ENCODE assay signal across 13 cellular contexts in genomic region chr7:34628618-34629017, GRCh38. TPM values are rescaled to one million over a fixed set of nuclear protein-coding genes. Genes with fewer than 3 reads are reported as not detected.
A peak's percentile ranks its signal among the peaks of the same experiment; 100 is the strongest.
DNase-seq lines count a peak whose midpoint lies in the region; ATAC-seq, FAIRE-seq and TF ChIP-seq lines count a peak whose summit lies in the region.
"Not testable (repeated sequence)": the region's sequence is repeated elsewhere in the genome, so short reads cannot be mapped to it uniquely, and the experiment has no call there.
"Had no signal": no experiment of that assay in that cellular context is flagged by ENCODE, and none has a peak within 500 bp of the region (broad histone marks: within the 10 kb centered on the region; RNA-seq: fewer than 3 reads in every experiment).

No MANE protein-coding gene starts in this region.

- not testable (repeated sequence) for H3K36me3 Mint-ChIP-seq in WTC11

- 84% methylated on average over 3 of the region's 4 CpGs for WGBS in HepG2 (ENCODE audit: low lambda C conversion rate)

- not testable (repeated sequence) for H3K9me3 Mint-ChIP-seq in WTC11

- BruUV-seq in Panc1 (replicated peaks; lab: Mats Ljungman, UMichigan); HepG2 (replicated peaks; lab: Mats Ljungman, UMichigan): not testable (repeated sequence)

- H3K9ac ChIP-seq in HepG2 (ENCODE audit: insufficient read depth, low read depth, low read length), result not testable (repeated sequence)

- not testable (repeated sequence) for H3K4me3 Mint-ChIP-seq in WTC11

- H3K4me3 ChIP-seq in Panc1 (ENCODE audit: low read depth in 2 of 2, low read length in 2 of 2); HepG2 (replicated peaks in 1 of 3; ENCODE audit: insufficient read depth in 1 of 3, low read depth in 2 of 3, low read length in 3 of 3): not testable (repeated sequence)

- ATAC-seq in Panc1, WTC11, HepG2: not testable (repeated sequence)

- not testable (repeated sequence) for H2AFZ ChIP-seq in HepG2 (ENCODE audit: low read length)

- H3K36me3 ChIP-seq in Panc1 (ENCODE audit: control insufficient read depth, insufficient read depth, low read length); HepG2 (replicated peaks in 1 of 2; ENCODE audit: control insufficient read depth in 1 of 2, insufficient read depth in 2 of 2, low read length in 2 of 2): not testable (repeated sequence)

- not testable (repeated sequence) for H3K4me1 Mint-ChIP-seq in WTC11

- peak; percentile 9; the same call in 1 of the 2 replicates for TF ChIP-seq RAD21 in Ishikawa (IDR thresholded peaks at IDR 0.05; ENCODE audit: low read depth)
- TF ChIP-seq RAD21 in HepG2 (CRISPR knock-in tag; IDR thresholded peaks at IDR 0.05), result not testable (repeated sequence)

- 0 out of 2 replicates have a peak, but pooled peaks have one; percentile 6 for TF ChIP-seq CTCF in GM12874 (IDR thresholded peaks at IDR 0.05; ENCODE audit: insufficient read depth, low read depth, low read length)
- peak; percentile 21; the same call in 1 of the 2 replicates for TF ChIP-seq CTCF in Panc1 (IDR thresholded peaks at IDR 0.05)
- not testable (repeated sequence) for TF ChIP-seq CTCF in WTC11 (IDR thresholded peaks at IDR 0.05)
- peak; percentile 29; the same call in 1 of the 2 replicates for TF ChIP-seq CTCF in HepG2 (CRISPR knock-in tag; IDR thresholded peaks at IDR 0.05)

- H3K9me3 ChIP-seq in Panc1 (ENCODE audit: control insufficient read depth, insufficient read depth, low read depth, low read length); HepG2 (ENCODE audit: low read length): not testable (repeated sequence)

- FAIRE-seq in HepG2 (lab: Jason Lieb, UNC), result not testable (repeated sequence)

- H3K27ac ChIP-seq in Panc1 (ENCODE audit: low read length); HepG2 (ENCODE audit: extremely low read length, insufficient read depth, low read length): not testable (repeated sequence)

- H3K4me2 ChIP-seq in HepG2 (ENCODE audit: low read depth, low read length), result not testable (repeated sequence)

- H3K4me1 ChIP-seq in Panc1 (ENCODE audit: control insufficient read depth, insufficient read depth, low read length); HepG2 (ENCODE audit: insufficient read depth, low read length): not testable (repeated sequence)

- CTCF ChIA-PET in Panc1 (lab: Charles Lee); HepG2 (lab: Yijun Ruan, JAX; ENCODE audit: low intra/inter-chr PET ratio, low total read pairs): not testable (repeated sequence)
- CTCF ChIA-PET in WTC11 (lab: Charles Lee), result interaction anchor here (1.2 to 1.3 kb wide), 2 partner anchors 8 to 308 kb away, joined by 3 read pairs; no protein-coding TSS in a partner anchor

- intact Hi-C loops in Panc1 (cut with micrococcal nuclease; ENCODE audit: unreplicated experiment); HepG2 (cut with micrococcal nuclease; ENCODE audit: unreplicated experiment): not testable (repeated sequence)

- not testable (repeated sequence) for H3K27ac Mint-ChIP-seq in WTC11

- not testable (repeated sequence) for TF ChIP-seq POLR2A in HepG2 (IDR thresholded peaks at IDR 0.05; ENCODE audit: insufficient read depth in 1 of 2, low read depth in 2 of 2, low read length in 2 of 2)

- not testable (repeated sequence) for H3K27me3 Mint-ChIP-seq in WTC11 (ENCODE audit: low read depth)

- DNase-seq in DMS 273 (lab: John Stamatoyannopoulos, UW; ENCODE audit: unreplicated experiment), result peak; percentile 19
- not testable (repeated sequence) for DNase-seq in Panc1 (ENCODE audit: low read depth, low spot score); HepG2 (ENCODE audit: low spot score)
- DNase-seq in WTC11 (ENCODE audit: low spot score), result peak; percentile 17

- not testable (repeated sequence) for TF ChIP-seq EP300 in Ishikawa (IDR thresholded peaks at IDR 0.05; ENCODE audit: borderline replicate concordance); HepG2 (IDR thresholded peaks at IDR 0.05; ENCODE audit: low read depth in 2 of 2, low read length in 2 of 2); HepG2 (CRISPR knock-in tag; IDR thresholded peaks at IDR 0.05; ENCODE audit: borderline replicate concordance)

- not testable (repeated sequence) for H4K20me1 ChIP-seq in HepG2 (ENCODE audit: insufficient read depth, low read length)

- H3K79me2 ChIP-seq in HepG2 (ENCODE audit: insufficient read depth, low read length), result not testable (repeated sequence)

- POLR2A ChIA-PET in Panc1 (lab: Charles Lee); WTC11 (lab: Charles Lee); HepG2 (lab: Yijun Ruan, JAX): not testable (repeated sequence)

- in situ Hi-C loops in Panc1 (cut with HindIII; ENCODE audit: low pct_unique_long_range_greater_than_20kb, low sequenced_read_pairs); HepG2 (cut with HindIII; ENCODE audit: extremely low pct_ligation_motif_present, low pct_unique_long_range_greater_than_20kb): not testable (repeated sequence)

- not testable (repeated sequence) for H3K27me3 ChIP-seq in Panc1 (ENCODE audit: control insufficient read depth, insufficient read depth, low read length); HepG2 (ENCODE audit: control insufficient read depth in 1 of 2, insufficient read depth in 2 of 2, low read length in 2 of 2)

TF ChIP-seq in HepG2, 621 proteins besides CTCF, POLR2A, EP300 and RAD21:
- 0 out of 2 replicates have a peak, but pooled peaks have one; percentile 67 for TF ChIP-seq ZNF576 (CRISPR knock-in tag; IDR thresholded peaks at IDR 0.05)
- peak; percentile 25; the same call in 1 of the 2 replicates for TF ChIP-seq STAG1 (CRISPR knock-in tag; IDR thresholded peaks at IDR 0.05)

RNA-seq across cellular contexts. Expression of gene NPSR1, which starts 29.4 kb away (rescaled TPM):
- total RNA-seq in Panc1 (2021; ENCODE audit: unreplicated experiment), result not detected
- not detected for polyA plus RNA-seq in Panc1 (2012; ENCODE audit: insufficient read length)
- not detected in 3 replicates for total RNA-seq in WTC11 (2021)
- total RNA-seq in HepG2 (2016; rRNA removed; fragmentation: Illumina TruSeq; extraction: Trizol), result not detected in 2 replicates
- not detected in 2 replicates for total RNA-seq in HepG2 (2016; cell fraction: cytosol; rRNA removed; fragmentation: Illumina TruSeq; extraction: Trizol; ENCODE audit: low read depth)
- not detected in 2 replicates for total RNA-seq in HepG2 (2016; cell fraction: insoluble cytoplasmic fraction; rRNA removed; fragmentation: Illumina TruSeq; extraction: Trizol)
- total RNA-seq in HepG2 (2016; cell fraction: membrane; rRNA removed; fragmentation: Illumina TruSeq; extraction: Trizol), result not detected in 2 replicates
- total RNA-seq in HepG2 (2016; cell fraction: nucleus; rRNA removed; fragmentation: Illumina TruSeq; extraction: Trizol), result not detected in 2 replicates
- polyA plus RNA-seq in HepG2 (2011; rRNA removed), result not detected in 2 replicates
- not detected in 2 replicates for polyA plus RNA-seq in HepG2 (2011; cell fraction: cytosol; rRNA removed)
- not detected in 2 replicates for polyA plus RNA-seq in HepG2 (2011; cell fraction: nucleus; rRNA removed)
- polyA plus RNA-seq in HepG2 (2012), result not detected in 2 replicates
- polyA plus RNA-seq in HepG2 (2016; cell fraction: cytosol; fragmentation: Illumina TruSeq; extraction: Trizol; ENCODE audit: low read depth), result not detected in 2 replicates
- polyA plus RNA-seq in HepG2 (2016; cell fraction: insoluble cytoplasmic fraction; fragmentation: Illumina TruSeq; extraction: Trizol; ENCODE audit: low read depth), result not detected in 2 replicates
- polyA plus RNA-seq in HepG2 (2016; cell fraction: membrane; fragmentation: Illumina TruSeq; extraction: Trizol; ENCODE audit: low read depth), result not detected in 2 replicates
- polyA plus RNA-seq in HepG2 (2016; cell fraction: nucleus; fragmentation: Illumina TruSeq; extraction: Trizol; ENCODE audit: insufficient read depth, low read depth), result not detected in 2 replicates
- not detected in 2 replicates for polyA minus RNA-seq in HepG2 (2011; rRNA and poly(A)+ RNA removed; ENCODE audit: low replicate concordance)
- not detected in 2 replicates for polyA minus RNA-seq in HepG2 (2011; cell fraction: cytosol; rRNA and poly(A)+ RNA removed)
- polyA minus RNA-seq in HepG2 (2011; cell fraction: nucleus; rRNA and poly(A)+ RNA removed), result not detected in 2 replicates
- total RNA-seq: A172; A673; Calu3; CD4-positive, alpha-beta memory T cell; H7; HFFc6 had no signal
- polyA plus RNA-seq: BJ; CD4-positive, alpha-beta memory T cell had no signal
